ENCODE assay signal across 19 cellular contexts in genomic region chr9:93316726-93317494, GRCh38.
"Had no signal": no experiment of that assay in that cellular context is flagged by ENCODE, and none has a peak within 500 bp of the region (broad histone marks: within the 10 kb centered on the region; RNA-seq: fewer than 3 reads in every experiment).

No MANE protein-coding gene starts in this region.

- ATAC-seq: activated naive CD8-positive, alpha-beta T cell treated with anti-CD3 and anti-CD28 coated beads, Interleukin-2, amount 50 U/mL, for 24 hours; left lobe of liver; psoas muscle; right cardiac atrium; SK-N-SH treated with all-trans-retinoic acid at 6 μM for 48 hours had no signal

- H3K27me3 ChIP-seq: brain microvascular endothelial cell, testis had no signal

- H3K4me3 ChIP-seq: psoas muscle, testis had no signal

- H3K36me3 ChIP-seq: brain microvascular endothelial cell had no signal

- H3K27ac ChIP-seq: brain microvascular endothelial cell, epithelial cell of prostate, psoas muscle, testis had no signal

- H3K9me3 ChIP-seq: psoas muscle, testis had no signal

- DNase-seq: activated CD4-positive, alpha-beta T cell treated with anti-CD3 and anti-CD28 coated beads, Interleukin-2, amount 10 ng/mL, durations not matched to agents 24 days and 14 days; activated CD4-positive, CD25-positive, alpha-beta regulatory T cell; activated naive CD4-positive, alpha-beta T cell treated with Interleukin-2 at 50 U/mL for 16 hours; activated naive CD8-positive, alpha-beta T cell treated with anti-CD3 and anti-CD28 coated beads, Interleukin-2, amount 50 U/mL, for 24 hours; anterior cingulate cortex; brain microvascular endothelial cell; central memory CD4-positive, alpha-beta T cell; endodermal cell; foreskin fibroblast; psoas muscle; small intestine; stimulated activated CD4-positive, alpha-beta T cell treated with anti-CD3 and anti-CD28 coated beads, Interleukin-15, amount 100 ng/mL, for 24 hours; stimulated activated CD4-positive, alpha-beta T cell treated with anti-CD3 and anti-CD28 coated beads, Interleukin-2, amount 100 ng/mL, for 48 hours; T-cell; testis had no signal

- H3K4me1 ChIP-seq: psoas muscle, testis had no signal
